20 cellular contexts compared by ENCODE assay signal in the genomic region with DNA sequence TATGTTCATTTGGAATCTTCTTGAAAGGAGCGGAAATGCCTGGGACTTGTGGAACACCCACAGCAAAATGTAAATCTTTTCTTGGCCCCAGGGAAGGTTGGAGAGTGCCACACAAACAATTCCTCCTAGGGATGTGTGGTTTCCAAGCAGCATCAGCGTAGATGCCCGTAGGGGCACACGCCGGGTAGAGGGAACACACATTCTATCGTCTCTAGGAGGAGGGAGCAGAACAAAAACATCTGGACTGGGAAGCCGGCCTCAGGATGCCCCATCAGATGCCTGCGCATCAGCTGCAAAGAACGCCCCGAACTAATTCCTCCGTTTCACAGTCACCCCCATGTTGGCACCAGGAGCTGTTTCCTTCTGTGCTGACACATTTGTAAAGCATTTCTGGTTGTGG.
"Had no signal": no experiment of that assay in that cellular context is flagged by ENCODE, and none has a peak within 500 bp of the region (broad histone marks: within the 10 kb centered on the region; RNA-seq: fewer than 3 reads in every experiment).

No MANE protein-coding gene starts in this region.

- DNase-seq: activated CD4-positive, alpha-beta memory T cell treated with anti-CD3 and anti-CD28 coated beads, Interleukin-2, amount 10 ng/mL, durations not matched to agents 7 days and 5 days; activated CD4-positive, alpha-beta T cell treated with anti-CD3 and anti-CD28 coated beads for 48 hours; activated CD4-positive, CD25-positive, alpha-beta regulatory T cell; activated CD8-positive, alpha-beta memory T cell treated with anti-CD3 and anti-CD28 coated beads, Interleukin-2, amount 10 ng/mL, durations not matched to agents 7 days and 5 days; activated naive CD4-positive, alpha-beta T cell; activated naive CD8-positive, alpha-beta T cell treated with anti-CD3 and anti-CD28 coated beads for 36 hours; activated T-cell treated with anti-CD3 and anti-CD28 coated beads, Interleukin-2, amount 50 U/mL, for 1 hour; amniotic stem cell; dermis blood vessel endothelial cell; effector memory CD8-positive, alpha-beta T cell; gastrocnemius medialis; head of caudate nucleus; left lung; occipital lobe; retina; stimulated activated CD4-positive, alpha-beta T cell treated with anti-CD3 and anti-CD28 coated beads, Interleukin-2, amount 100 ng/mL, for 24 hours; stimulated activated naive CD8-positive, alpha-beta T cell treated with anti-CD3 and anti-CD28 coated beads, Interleukin-15, Interleukin-2, amounts not matched to agents 100 U/mL and 50 U/mL, for 24 hours; substantia nigra had no signal

- H3K27ac ChIP-seq: cardiac muscle cell, gastrocnemius medialis, left lung, tibial nerve had no signal

- H3K36me3 ChIP-seq: cardiac muscle cell, gastrocnemius medialis, left lung, tibial nerve had no signal

- H3K4me3 ChIP-seq: cardiac muscle cell, gastrocnemius medialis, left lung, tibial nerve had no signal

- H3K9me3 ChIP-seq: gastrocnemius medialis, left lung, tibial nerve had no signal

- H3K27me3 ChIP-seq: cardiac muscle cell, left lung, tibial nerve had no signal

- H3K4me1 ChIP-seq: gastrocnemius medialis, left lung, tibial nerve had no signal
